2 cellular contexts compared by ENCODE assay signal in the genomic region with DNA sequence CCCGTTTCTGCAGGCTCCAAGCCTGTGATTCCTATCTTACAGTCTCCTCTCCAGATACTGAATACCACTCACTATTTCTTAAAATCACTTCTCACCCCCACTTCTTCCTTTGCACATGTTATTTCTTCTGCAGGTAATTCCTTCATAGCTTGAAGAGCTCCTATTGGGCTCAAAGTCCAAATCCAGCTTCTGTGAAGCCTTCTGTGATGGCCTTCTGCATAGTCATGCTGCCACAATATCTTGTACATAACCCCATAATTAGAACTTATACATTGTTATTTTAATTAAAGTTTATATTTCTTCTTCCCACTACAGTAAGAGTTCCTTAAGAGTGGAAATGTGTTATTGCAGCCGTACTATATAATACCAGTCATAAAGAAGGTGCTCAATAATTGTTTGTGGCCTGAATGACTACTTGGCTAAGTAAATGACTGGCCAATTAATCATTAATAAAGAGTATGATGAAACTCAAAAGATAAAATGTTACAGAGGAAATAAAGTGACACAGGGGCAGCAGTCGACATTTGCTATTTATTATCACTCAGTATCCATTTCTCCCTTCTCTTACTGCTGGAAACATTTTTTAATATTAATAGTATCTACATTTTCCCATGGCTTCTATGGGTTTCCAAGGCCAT.
TF ChIP-seq lines count a peak whose summit lies in the region.

No MANE protein-coding gene starts in this region.

TF ChIP-seq in liver, 16 proteins besides CTCF, POLR2A, EP300 and RAD21:
- no peak for TF ChIP-seq JUND (IDR thresholded peaks at IDR 0.05)
- TF ChIP-seq, protein P1, sequence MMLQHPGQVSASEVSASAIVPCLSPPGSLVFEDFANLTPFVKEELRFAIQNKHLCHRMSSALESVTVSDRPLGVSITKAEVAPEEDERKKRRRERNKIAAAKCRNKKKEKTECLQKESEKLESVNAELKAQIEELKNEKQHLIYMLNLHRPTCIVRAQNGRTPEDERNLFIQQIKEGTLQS (IDR thresholded peaks at IDR 0.05) = no peak
- no peak for TF ChIP-seq GABPA (IDR thresholded peaks at IDR 0.05 in 1 of 2, conservative IDR thresholded peaks at IDR 0.05 in 1 of 2)
- peak; percentile 44 for TF ChIP-seq YY1 (IDR thresholded peaks at IDR 0.05)
- peak; percentile 27 to 28 for TF ChIP-seq HNF4A (conservative IDR thresholded peaks at IDR 0.05)
- TF ChIP-seq SP1 (IDR thresholded peaks at IDR 0.05) = peak; percentile 30
- TF ChIP-seq FOXA1 (IDR thresholded peaks at IDR 0.05) = no peak
- TF ChIP-seq NR2F2 (IDR thresholded peaks at IDR 0.05) = no peak
- TF ChIP-seq RXRA (IDR thresholded peaks at IDR 0.05) = no peak
- no peak for TF ChIP-seq HNF4G (IDR thresholded peaks at IDR 0.05)
- TF ChIP-seq EGR1 (IDR thresholded peaks at IDR 0.05; ENCODE audit: low read depth in 2 of 2) = no peak
- TF ChIP-seq FOXA2 (IDR thresholded peaks at IDR 0.05) = no peak
TF ChIP-seq in liver: peak in this region for 3.

TF ChIP-seq in HepG2, 621 proteins besides CTCF, POLR2A, EP300 and RAD21:
- no peak for TF ChIP-seq MXD4 (CRISPR knock-in tag; IDR thresholded peaks at IDR 0.05)
- no peak for TF ChIP-seq IRF2 (CRISPR knock-in tag; IDR thresholded peaks at IDR 0.05)
- TF ChIP-seq KAT8 (CRISPR knock-in tag; IDR thresholded peaks at IDR 0.05) = no peak
- no peak for TF ChIP-seq TGIF2 (CRISPR knock-in tag; IDR thresholded peaks at IDR 0.05)
- no peak for TF ChIP-seq ZNF672 (CRISPR knock-in tag; IDR thresholded peaks at IDR 0.05)
- TF ChIP-seq YEATS4 (CRISPR knock-in tag; IDR thresholded peaks at IDR 0.05; ENCODE audit: borderline replicate concordance) = no peak
